Comparison of ENCODE assay signal across 8 cellular contexts in genomic region chr6:39950125-39950720, GRCh38.
"Had no signal": no experiment of that assay in that cellular context is flagged by ENCODE, and none has a peak within 500 bp of the region (broad histone marks: within the 10 kb centered on the region; RNA-seq: fewer than 3 reads in every experiment).

No MANE protein-coding gene starts in this region.

- FAIRE-seq: G401.6, GM12878, GM12891, GM12892, GM18507, GM19239 had no signal

- H3K4me3 ChIP-seq: GM12878 had no signal

- DNase-seq: GDM1, GF-D8 had no signal

- ATAC-seq: GM12878 had no signal
